ENCODE assay signal across 17 cellular contexts in genomic region chr2:233795735-233796171, GRCh38. TPM values are rescaled to one million over a fixed set of nuclear protein-coding genes. Genes with fewer than 3 reads are reported as not detected.
"Had no signal": no experiment of that assay in that cellular context is flagged by ENCODE, and none has a peak within 500 bp of the region (broad histone marks: within the 10 kb centered on the region; RNA-seq: fewer than 3 reads in every experiment).

No MANE protein-coding gene starts in this region.

- H3K27ac ChIP-seq: brain microvascular endothelial cell, epithelial cell of prostate, thyroid gland, uterus, WERI-Rb-1 had no signal

- H3K27me3 ChIP-seq: brain microvascular endothelial cell, thyroid gland, uterus had no signal

- H3K9me3 ChIP-seq: thyroid gland, uterus had no signal

- DNase-seq: activated CD4-positive, alpha-beta T cell treated with anti-CD3 and anti-CD28 coated beads for 4 hours; activated CD8-positive, alpha-beta T cell treated with anti-CD3 and anti-CD28 coated beads, Interleukin-2, amount 10 ng/mL, durations not matched to agents 7 days and 5 days; activated naive CD4-positive, alpha-beta T cell; activated T-cell treated with anti-CD3 and anti-CD28 coated beads for 4 hours; brain microvascular endothelial cell; effector memory CD8-positive, alpha-beta T cell; foreskin melanocyte; naive thymus-derived CD8-positive, alpha-beta T cell; occipital lobe; stimulated activated CD4-positive, alpha-beta T cell treated with anti-CD3 and anti-CD28 coated beads, Interleukin-12 subunit alpha, Interleukin-12 subunit beta, amount 100 ng/mL, for 4 hours; T-helper 17 cell; thyroid gland; uterus; WERI-Rb-1 had no signal

- H3K36me3 ChIP-seq: brain microvascular endothelial cell, thyroid gland, uterus, WERI-Rb-1 had no signal

- H3K4me3 ChIP-seq: thyroid gland, uterus had no signal

- H3K4me1 ChIP-seq: uterus had no signal

RNA-seq across cellular contexts. Expression of gene MROH2A, which starts 17.6 kb away (rescaled TPM):
- total RNA-seq: activated CD8-positive, alpha-beta T cell treated with anti-CD3 and anti-CD28 coated beads, Interleukin-2, amount 10 ng/mL, durations not matched to agents 7 days and 5 days; fibroblast of lung; naive thymus-derived CD8-positive, alpha-beta T cell; occipital lobe; pulmonary artery endothelial cell; T-helper 17 cell; uterus had no signal
- polyA plus RNA-seq: fibroblast of lung; naive thymus-derived CD8-positive, alpha-beta T cell had no signal

RNA-seq across cellular contexts. Expression of gene UGT1A1, which starts 35.7 kb away (rescaled TPM):
- total RNA-seq: activated CD8-positive, alpha-beta T cell treated with anti-CD3 and anti-CD28 coated beads, Interleukin-2, amount 10 ng/mL, durations not matched to agents 7 days and 5 days; fibroblast of lung; naive thymus-derived CD8-positive, alpha-beta T cell; occipital lobe; pulmonary artery endothelial cell; T-helper 17 cell; uterus had no signal
- polyA plus RNA-seq: fibroblast of lung; naive thymus-derived CD8-positive, alpha-beta T cell had no signal

RNA-seq across cellular contexts. Expression of gene HJURP, which starts 58.6 kb away (rescaled TPM):
- total RNA-seq: naive thymus-derived CD8-positive, alpha-beta T cell had no signal
- polyA plus RNA-seq: naive thymus-derived CD8-positive, alpha-beta T cell had no signal
